Comparison of ENCODE assay signal across 19 cellular contexts in genomic region chr17:64096037-64096436, GRCh38. TPM values are rescaled to one million over a fixed set of nuclear protein-coding genes. Genes with fewer than 3 reads are reported as not detected.
A peak's percentile ranks its signal among the peaks of the same experiment; 100 is the strongest.
DNase-seq lines count a peak whose midpoint lies in the region; ATAC-seq, FAIRE-seq and TF ChIP-seq lines count a peak whose summit lies in the region.
"Had no signal": no experiment of that assay in that cellular context is flagged by ENCODE, and none has a peak within 500 bp of the region (broad histone marks: within the 10 kb centered on the region; RNA-seq: fewer than 3 reads in every experiment).

No MANE protein-coding gene starts in this region.

- no peaks in the 10 kb centered on the region for H3K9me3 Mint-ChIP-seq in natural killer cell treated with Interleukin-12 subunit alpha and Interleukin-12 subunit beta and Interleukin-15 and Interleukin-18, amount 100 ng/mL, for 72 hours
- H3K9me3 Mint-ChIP-seq in natural killer cell (no peaks in the 10 kb centered on the region), T-cell (no peaks in the 10 kb centered on the region)
- H3K9me3 Mint-ChIP-seq: activated naive CD8-positive, alpha-beta T cell treated with anti-CD3 and anti-CD28 coated beads for 36 hours; dendritic cell treated with granulocyte-macrophage colony-stimulating factor and Interleukin-4, amounts not matched to agents 40 ng/mL and 50 ng/mL, for 4 days had no signal

- H3K4me1 ChIP-seq in keratinocyte (ENCODE audit: control insufficient read depth, extremely low read depth, insufficient read depth, low read length) = peaks cover 26% of the 10 kb centered on the region
- H3K4me1 ChIP-seq: Caco-2 had no signal

- H3K4me3 ChIP-seq in WERI-Rb-1 (ENCODE audit: low read depth, low read length) = peak overlapping the region; percentile 10; the same call in 1 of the 2 replicates
- H3K4me3 ChIP-seq in keratinocyte (ENCODE audit: control insufficient read depth in 2 of 3, extremely low read depth in 1 of 3, insufficient read depth in 2 of 3, low read depth in 1 of 3, low read length in 3 of 3) = no peak overlapping the region
- no peak overlapping the region for H3K4me3 ChIP-seq in dorsolateral prefrontal cortex
- H3K4me3 ChIP-seq: esophagus muscularis mucosa, MG63, sigmoid colon had no signal

- peak overlapping the region; percentile 26 for H3K4me3 Mint-ChIP-seq in natural killer cell treated with Interleukin-12 subunit alpha and Interleukin-12 subunit beta and Interleukin-15 and Interleukin-18, amount 100 ng/mL, for 72 hours
- no peak overlapping the region for H3K4me3 Mint-ChIP-seq in natural killer cell
- peak overlapping the region in 1 of 3 donors; percentile 33 for H3K4me3 Mint-ChIP-seq in T-cell
- H3K4me3 Mint-ChIP-seq: activated naive CD8-positive, alpha-beta T cell treated with anti-CD3 and anti-CD28 coated beads for 36 hours; dendritic cell treated with granulocyte-macrophage colony-stimulating factor and Interleukin-4, amounts not matched to agents 40 ng/mL and 50 ng/mL, for 4 days had no signal

- ATAC-seq in natural killer cell treated with Interleukin-12 subunit alpha and Interleukin-12 subunit beta and Interleukin-15 and Interleukin-18, amount 100 ng/mL, for 72 hours = no peak
- ATAC-seq in natural killer cell = no peak
- no peak for ATAC-seq in T-cell (replicated peaks in 1 of 4)
- ATAC-seq in GM19397 (IDR thresholded peaks at IDR 0.05; ENCODE audit: unreplicated experiment) = no peak
- ATAC-seq: stimulated activated naive CD8-positive, alpha-beta T cell treated with anti-CD3 and anti-CD28 coated beads, Interleukin-15, Interleukin-2, amounts not matched to agents 100 U/mL and 50 U/mL, for 24 hours had no signal

- DNase-seq in natural killer cell treated with Interleukin-12 subunit alpha and Interleukin-12 subunit beta and Interleukin-15 and Interleukin-18, amount 100 ng/mL, for 72 hours (ENCODE audit: low spot score) = no peak
- DNase-seq in natural killer cell = no peak
- DNase-seq in WERI-Rb-1 = peak; percentile 58
- no peak for DNase-seq in keratinocyte (ENCODE audit: low read depth, low spot score)
- no peak for DNase-seq in dorsolateral prefrontal cortex
- no peak for DNase-seq in T-cell
- DNase-seq in DMS79 (lab: John Stamatoyannopoulos, UW) = no peak
- DNase-seq: activated naive CD8-positive, alpha-beta T cell treated with anti-CD3 and anti-CD28 coated beads for 36 hours; Caco-2; MG63; NCI-H1930; NCI-H446 treated with DMSO at 0.1 percent for 48 hours; OCI-M1; sigmoid colon; stimulated activated naive CD8-positive, alpha-beta T cell treated with anti-CD3 and anti-CD28 coated beads, Interleukin-15, Interleukin-2, amounts not matched to agents 100 U/mL and 50 U/mL, for 24 hours had no signal

- peak overlapping the region; percentile 66 for H3K27ac ChIP-seq in WERI-Rb-1
- H3K27ac ChIP-seq in keratinocyte (ENCODE audit: control insufficient read depth, insufficient read depth, low read length) = peak overlapping the region; percentile 56
- H3K27ac ChIP-seq in dorsolateral prefrontal cortex = no peak overlapping the region

- H3K9me1 ChIP-seq in keratinocyte (ENCODE audit: control insufficient read depth, extremely low read depth, insufficient read depth, low read length) = no peaks in the 10 kb centered on the region

- H3K36me3 ChIP-seq in WERI-Rb-1 = peaks cover 12% of the 10 kb centered on the region
- peaks cover 3 to 19% of the 10 kb centered on the region in 2 experiments for H3K36me3 ChIP-seq in keratinocyte (ENCODE audit: control insufficient read depth in 2 of 2, extremely low read depth in 1 of 2, insufficient read depth in 2 of 2, low read length in 2 of 2)

- H3K27me3 Mint-ChIP-seq in natural killer cell treated with Interleukin-12 subunit alpha and Interleukin-12 subunit beta and Interleukin-15 and Interleukin-18, amount 100 ng/mL, for 72 hours = no peaks in the 10 kb centered on the region
- no peaks in the 10 kb centered on the region for H3K27me3 Mint-ChIP-seq in natural killer cell (ENCODE audit: low read depth in 2 of 2)
- H3K27me3 Mint-ChIP-seq in T-cell = no peaks in the 10 kb centered on the region
- H3K27me3 Mint-ChIP-seq: activated naive CD8-positive, alpha-beta T cell treated with anti-CD3 and anti-CD28 coated beads for 36 hours; dendritic cell treated with granulocyte-macrophage colony-stimulating factor and Interleukin-4, amounts not matched to agents 40 ng/mL and 50 ng/mL, for 4 days had no signal

- POLR2A ChIA-PET in T-cell (lab: Charles Lee) = no interaction called here

- H3K4me1 Mint-ChIP-seq in natural killer cell treated with Interleukin-12 subunit alpha and Interleukin-12 subunit beta and Interleukin-15 and Interleukin-18, amount 100 ng/mL, for 72 hours (ENCODE audit: low read depth in 2 of 2) = peaks cover 33 to 51% of the 10 kb centered on the region in 2 donors
- H3K4me1 Mint-ChIP-seq in natural killer cell (peaks cover 15 to 45% of the 10 kb centered on the region in 2 donors), T-cell (peaks cover 56 to 83% (median 67%) of the 10 kb centered on the region in 3 donors)

- no peak overlapping the region for H2AFZ ChIP-seq in keratinocyte (ENCODE audit: control insufficient read depth, low read length)

- H3K9me3 ChIP-seq in WERI-Rb-1 (ENCODE audit: severe bottlenecking) = no peaks in the 10 kb centered on the region
- H3K9me3 ChIP-seq in keratinocyte (ENCODE audit: control insufficient read depth, low read depth, low read length) = no peaks in the 10 kb centered on the region
- H3K9me3 ChIP-seq: Caco-2, esophagus muscularis mucosa, MG63, sigmoid colon had no signal

- H3K27ac Mint-ChIP-seq in natural killer cell treated with Interleukin-12 subunit alpha and Interleukin-12 subunit beta and Interleukin-15 and Interleukin-18, amount 100 ng/mL, for 72 hours = peak overlapping the region; percentile 66 to 85
- H3K27ac Mint-ChIP-seq in natural killer cell = peak overlapping the region in 1 of 2 donors; percentile 46
- H3K27ac Mint-ChIP-seq in T-cell = peak overlapping the region in 1 of 2 donors; percentile 74
- H3K27ac Mint-ChIP-seq: activated naive CD8-positive, alpha-beta T cell treated with anti-CD3 and anti-CD28 coated beads for 36 hours; dendritic cell treated with granulocyte-macrophage colony-stimulating factor and Interleukin-4, amounts not matched to agents 40 ng/mL and 50 ng/mL, for 4 days had no signal

- intact Hi-C loops in natural killer cell (cut with micrococcal nuclease) = no loop called here
- intact Hi-C loops in dorsolateral prefrontal cortex (cut with DNase I) = no loop called here

- H3K79me2 ChIP-seq in keratinocyte (ENCODE audit: control insufficient read depth, insufficient read depth, low read length) = peaks cover 12% of the 10 kb centered on the region

- peaks cover 24% of the 10 kb centered on the region for H3K36me3 Mint-ChIP-seq in natural killer cell treated with Interleukin-12 subunit alpha and Interleukin-12 subunit beta and Interleukin-15 and Interleukin-18, amount 100 ng/mL, for 72 hours
- H3K36me3 Mint-ChIP-seq in natural killer cell (peaks cover 19% of the 10 kb centered on the region), T-cell (peaks cover 58% of the 10 kb centered on the region)

- H3K4me2 ChIP-seq in keratinocyte (ENCODE audit: control insufficient read depth, extremely low read depth, insufficient read depth, low read depth, low read length) = peak overlapping the region; percentile 45

- FAIRE-seq in keratinocyte (lab: Jason Lieb, UNC) = no peak
- FAIRE-seq: H54 had no signal

- CTCF ChIA-PET in T-cell (lab: Charles Lee) = interaction anchor here in 1 of 2 donors (1.3 kb wide), 1 partner anchor 149 kb away, joined by 4 read pairs; no protein-coding TSS in a partner anchor

- TF ChIP-seq CTCF in natural killer cell (IDR thresholded peaks at IDR 0.05) = no peak
- no peak for TF ChIP-seq CTCF in WERI-Rb-1 (IDR thresholded peaks at IDR 0.05; ENCODE audit: low read depth, low read length)
- no peak for TF ChIP-seq CTCF in keratinocyte (optimal IDR thresholded peaks at IDR 0.05 in 1 of 3, IDR thresholded peaks at IDR 0.05 in 1 of 3, conservative IDR thresholded peaks at IDR 0.05 in 1 of 3; ENCODE audit: extremely low read depth in 1 of 3, insufficient read depth in 2 of 3, low read length in 3 of 3)
- no peak for TF ChIP-seq CTCF in dorsolateral prefrontal cortex (IDR thresholded peaks at IDR 0.05 in 54 of 56, conservative IDR thresholded peaks at IDR 0.05 in 2 of 56; ENCODE audit: low read depth in 1 of 56, partially characterized antibody in 56 of 56)

- H3K27me3 ChIP-seq in WERI-Rb-1 (ENCODE audit: insufficient read depth, low read depth, severe bottlenecking) (no peaks in the 10 kb centered on the region), keratinocyte (ENCODE audit: control insufficient read depth, extremely low read depth, insufficient read depth, low read length) (no peaks in the 10 kb centered on the region), dorsolateral prefrontal cortex (no peaks in the 10 kb centered on the region)
- H3K27me3 ChIP-seq: esophagus muscularis mucosa, MG63, sigmoid colon had no signal

- H3K9ac ChIP-seq in keratinocyte (ENCODE audit: control insufficient read depth, extremely low read depth, insufficient read depth, low read length) = no peak overlapping the region

- H4K20me1 ChIP-seq in keratinocyte (ENCODE audit: control insufficient read depth, extremely low read depth, insufficient read depth, low read length) = no peaks in the 10 kb centered on the region

- dilution Hi-C loops in keratinocyte (cut with MboI; ENCODE audit: extremely low pct_ligation_motif_present, low sequenced_read_pairs) = no loop called here

RNA-seq across cellular contexts. Expression of gene ERN1, which starts 33.9 kb away (rescaled TPM):
- 100 to 1,000 TPM; 131 TPM for total RNA-seq in natural killer cell treated with Interleukin-12 subunit alpha and Interleukin-12 subunit beta and Interleukin-15 and Interleukin-18, amount 100 ng/mL, for 72 hours
- total RNA-seq in natural killer cell (10 to 100 TPM; 52.9 to 90.5 (median 67.2) TPM), dorsolateral prefrontal cortex (10 to 100 TPM in 50 of 120 experiments, 1 to 10 TPM in 70; 5.1 to 20.0 (median 9.3) TPM), T-cell (100 to 1,000 TPM in 3 of 5 donors, 10 to 100 TPM in 2; 71.2 to 146 (median 112) TPM)
- 5.4 to 7.1 TPM (median 7.1 TPM) in 3 replicates for polyA plus RNA-seq in keratinocyte
- 3.6 TPM for polyA plus RNA-seq in keratinocyte (2011; ENCODE audit: low read depth)
- polyA plus RNA-seq in keratinocyte (2011; cell fraction: cytosol; rRNA removed) = 3.5 and 5.0 TPM in 2 replicates
- 23.0 and 26.6 TPM in 2 replicates for polyA plus RNA-seq in keratinocyte (2011; cell fraction: nucleus; rRNA removed)
- 4.8 and 10.7 TPM in 2 replicates for polyA plus RNA-seq in keratinocyte (2012; ENCODE audit: low replicate concordance)
- 14.4 to 28.3 TPM (median 18.1 TPM) in 3 replicates for polyA minus RNA-seq in keratinocyte
- polyA minus RNA-seq in keratinocyte (2011; cell fraction: cytosol; rRNA and poly(A)+ RNA removed) = 7.1 TPM
- 17.1 and 29.8 TPM in 2 replicates for polyA minus RNA-seq in keratinocyte (2011; cell fraction: nucleus; rRNA and poly(A)+ RNA removed)

Comparison
In these comparisons a context has a peak if more than half of its experiments do, and no peak if none do; other contexts are left out.
1. H3K27ac ChIP-seq: peak in WERI-Rb-1 (single experiment) and keratinocyte (single experiment); none in dorsolateral prefrontal cortex (0 of 59).